In genomic region chr11:125372911-125373310, GRCh38 we compare ENCODE assay signal across 18 cellular contexts.
DNase-seq lines count a peak whose midpoint lies in the region; ATAC-seq and TF ChIP-seq lines count a peak whose summit lies in the region.
"Had no signal": no experiment of that assay in that cellular context is flagged by ENCODE, and none has a peak within 500 bp of the region (broad histone marks: within the 10 kb centered on the region; RNA-seq: fewer than 3 reads in every experiment).

No MANE protein-coding gene starts in this region.

- H3K4me3 ChIP-seq in skeletal muscle tissue (ENCODE audit: low read length in 3 of 3) (no peak overlapping the region), thyroid gland (replicated peaks in 1 of 3) (no peak overlapping the region)
- H3K4me3 ChIP-seq: A549; BLaER1 treated with 17β-estradiol and CSF1 and Interleukin-3, amounts not matched to agents 10 nM and 100 nM had no signal

- no peak overlapping the region for H3K14ac ChIP-seq in H9 (ENCODE audit: insufficient read depth, low read length)

- H3K4me3 Mint-ChIP-seq in H9 = no peak overlapping the region
- H3K4me3 Mint-ChIP-seq: CD8-positive, alpha-beta memory T cell had no signal

- H3K27me3 ChIP-seq in H9 (ENCODE audit: insufficient read depth, low read length) (no peaks in the 10 kb centered on the region; the same call in 1 of the 2 replicates), skeletal muscle tissue (ENCODE audit: control insufficient read depth in 3 of 3, insufficient read depth in 3 of 3, low read length in 3 of 3) (no peaks in the 10 kb centered on the region), thyroid gland (no peaks in the 10 kb centered on the region)
- H3K27me3 ChIP-seq: BLaER1 treated with 17β-estradiol and CSF1 and Interleukin-3, amounts not matched to agents 10 nM and 100 nM had no signal

- no peak overlapping the region for H3K18ac ChIP-seq in H9 (ENCODE audit: insufficient read length, low read depth, low read length)

- H2AK5ac ChIP-seq in H9 (ENCODE audit: insufficient read length, low read length) = peak overlapping the region; percentile 17

- H3K79me2 ChIP-seq in H9 (ENCODE audit: insufficient read depth, low read length) = no peaks in the 10 kb centered on the region

- no peak overlapping the region for H2BK120ac ChIP-seq in H9 (ENCODE audit: low read depth, low read length, poor library complexity, severe bottlenecking)

- ATAC-seq in HG02798 (IDR thresholded peaks at IDR 0.05; ENCODE audit: poor library complexity, unreplicated experiment) = no peak
- ATAC-seq: A549, HepG2, PC-3 had no signal

- H3K4me1 ChIP-seq in H9 (ENCODE audit: insufficient read depth, low read length) = peaks cover 24% of the 10 kb centered on the region
- H3K4me1 ChIP-seq in skeletal muscle tissue (ENCODE audit: control insufficient read depth in 3 of 3, insufficient read depth in 3 of 3, low read length in 3 of 3) = peaks cover 47 to 86% (median 66%) of the 10 kb centered on the region in 3 donors
- H3K4me1 ChIP-seq in thyroid gland = peaks cover 7 to 20% of the 10 kb centered on the region in 2 donors
- H3K4me1 ChIP-seq: A549 had no signal

- H2AFZ ChIP-seq in H9 (ENCODE audit: low read length) = no peak overlapping the region

- H3K79me1 ChIP-seq in H9 (ENCODE audit: insufficient read depth, low read depth, low read length, poor library complexity, severe bottlenecking) = no peaks in the 10 kb centered on the region

- H3K9me3 ChIP-seq in H9 (ENCODE audit: control insufficient read depth, low read depth, low read length) (no peaks in the 10 kb centered on the region), skeletal muscle tissue (ENCODE audit: control insufficient read depth in 3 of 3, low read length in 3 of 3) (no peaks in the 10 kb centered on the region), thyroid gland (no peaks in the 10 kb centered on the region)
- H3K9me3 ChIP-seq: A549; BLaER1 treated with 17β-estradiol and CSF1 and Interleukin-3, amounts not matched to agents 10 nM and 100 nM had no signal

- no peak for TF ChIP-seq CTCF in H9 (conservative IDR thresholded peaks at IDR 0.05)
- no peak for TF ChIP-seq CTCF in thyroid gland (IDR thresholded peaks at IDR 0.05)

- H2BK5ac ChIP-seq in H9 (ENCODE audit: insufficient read length, low read length) = no peak overlapping the region

- H3T11ph ChIP-seq in H9 (ENCODE audit: low read length) = no peak overlapping the region

- no peak overlapping the region for H4K91ac ChIP-seq in H9 (ENCODE audit: insufficient read length, low read depth, low read length)

- no peak for TF ChIP-seq POLR2A in thyroid gland (IDR thresholded peaks at IDR 0.05)

- no peak overlapping the region for H2BK15ac ChIP-seq in H9 (ENCODE audit: low read depth, low read length)

- H3K9ac ChIP-seq in H9 (ENCODE audit: extremely low read depth, insufficient read length, low read length) (no peak overlapping the region), skeletal muscle tissue (ENCODE audit: low read depth in 1 of 3, low read length in 3 of 3) (peak overlapping the region in 1 of 3 donors; percentile 30)
- H3K9ac ChIP-seq: BLaER1 treated with 17β-estradiol and CSF1 and Interleukin-3, amounts not matched to agents 10 nM and 100 nM had no signal

- no peak overlapping the region for H4K5ac ChIP-seq in H9 (ENCODE audit: insufficient read length, low read depth, low read length)

- H3K9me3 Mint-ChIP-seq in H9 = no peaks in the 10 kb centered on the region
- H3K9me3 Mint-ChIP-seq: CD8-positive, alpha-beta memory T cell had no signal

- no peak overlapping the region for H3K23ac ChIP-seq in H9 (ENCODE audit: insufficient read length, low read depth, low read length)

- WGBS in H9 (ENCODE audit: extremely low coverage, insufficient read length, low lambda C conversion rate) = no CpG with 5 or more reads among the region's 3 CpGs
- 85 to 93% methylated on average over 3 of the region's 3 CpGs for WGBS in thyroid gland, 2 donors

- peaks cover 53 to 55% of the 10 kb centered on the region in 2 experiments for H3K4me1 Mint-ChIP-seq in H9
- H3K4me1 Mint-ChIP-seq: CD8-positive, alpha-beta memory T cell had no signal

- no peak overlapping the region for H4K8ac ChIP-seq in H9 (replicated peaks; ENCODE audit: insufficient read length, low read depth, low read length)

- no peak overlapping the region for H3K27ac ChIP-seq in H9 (ENCODE audit: insufficient read length, low read depth, low read length)
- peak overlapping the region; percentile 39 for H3K27ac ChIP-seq in cingulate gyrus (ENCODE audit: low read depth, low read length)
- peak overlapping the region; percentile 85 for H3K27ac ChIP-seq in skeletal muscle tissue (ENCODE audit: low read depth, low read length)
- no peak overlapping the region for H3K27ac ChIP-seq in thyroid gland
- H3K27ac ChIP-seq: A549; BLaER1 treated with 17β-estradiol and CSF1 and Interleukin-3, amounts not matched to agents 10 nM and 100 nM; RWPE1 had no signal

- H2BK20ac ChIP-seq in H9 (ENCODE audit: low read depth, low read length, poor library complexity, severe bottlenecking) = no peak overlapping the region

- peaks cover 0 to 2% (median 0%) of the 10 kb centered on the region in 3 experiments; a peak in 1 of 7 replicates for H3K36me3 Mint-ChIP-seq in H9 (ENCODE audit: insufficient read depth in 1 of 3, low read depth in 3 of 3)
- H3K36me3 Mint-ChIP-seq: CD8-positive, alpha-beta memory T cell had no signal

- intact Hi-C loops in thyroid gland (cut with DNase I) = no loop called here

- H3K4ac ChIP-seq in H9 (ENCODE audit: low read depth, low read length) = no peak overlapping the region

- H3K27me3 Mint-ChIP-seq in H9 (ENCODE audit: low read depth) = peaks cover 22% of the 10 kb centered on the region

- no peak overlapping the region for H3K56ac ChIP-seq in H9 (ENCODE audit: insufficient read length, low read depth, low read length)

- no peak overlapping the region for H3K27ac Mint-ChIP-seq in H9
- H3K27ac Mint-ChIP-seq: CD8-positive, alpha-beta memory T cell had no signal

- H3K23me2 ChIP-seq in H9 (ENCODE audit: insufficient read length, low read depth, low read length, poor library complexity, severe bottlenecking) = peaks cover 12% of the 10 kb centered on the region

- H4K20me1 ChIP-seq in H9 (ENCODE audit: control insufficient read depth, insufficient read depth, insufficient read length) = peaks cover 4% of the 10 kb centered on the region
- H4K20me1 ChIP-seq: BLaER1 treated with 17β-estradiol and CSF1 and Interleukin-3, amounts not matched to agents 10 nM and 100 nM had no signal

- H2BK12ac ChIP-seq in H9 (ENCODE audit: insufficient read length, low read depth, low read length) = no peak overlapping the region

- no peak overlapping the region for H3K4me2 ChIP-seq in H9 (ENCODE audit: insufficient read depth, insufficient read length, low read length)
- H3K4me2 ChIP-seq: A549 had no signal

- DNase-seq in H9 = no peak
- peak; percentile 34 for DNase-seq in myocyte (ENCODE audit: low read depth)
- DNase-seq in thyroid gland = no peak
- DNase-seq in NCI-H1436 treated with DMSO at 0.1 percent for 48 hours (lab: John Stamatoyannopoulos, UW) = no peak
- DNase-seq: CD8-positive, alpha-beta memory T cell; KG1; NCI-H1436; NCI-H2029 treated with DMSO at 0.1 percent for 48 hours; NCI-H2171 treated with DMSO at 0.1 percent for 48 hours; NCI-H774; PC-3 had no signal

- H3K36me3 ChIP-seq in skeletal muscle tissue (ENCODE audit: control insufficient read depth in 3 of 3, insufficient read depth in 3 of 3, low read length in 3 of 3) (peaks cover 0 to 2% (median 2%) of the 10 kb centered on the region in 3 donors), thyroid gland (peaks cover 0 to 3% of the 10 kb centered on the region in 2 donors)
- H3K36me3 ChIP-seq: BLaER1 treated with 17β-estradiol and CSF1 and Interleukin-3, amounts not matched to agents 10 nM and 100 nM had no signal

Comparison
In these comparisons a context has a peak if more than half of its experiments do, and no peak if none do; other contexts are left out.
1. H3K27ac ChIP-seq: peak in cingulate gyrus (single experiment) and skeletal muscle tissue (single experiment); none in H9 (single experiment) and thyroid gland (0 of 3).